ENCODE assay signal across 19 cellular contexts in genomic region chr3:140424211-140424610, GRCh38.
A peak's percentile ranks its signal among the peaks of the same experiment; 100 is the strongest.
DNase-seq lines count a peak whose midpoint lies in the region; ATAC-seq and TF ChIP-seq lines count a peak whose summit lies in the region.
"Had no signal": no experiment of that assay in that cellular context is flagged by ENCODE, and none has a peak within 500 bp of the region (broad histone marks: within the 10 kb centered on the region; RNA-seq: fewer than 3 reads in every experiment).

No MANE protein-coding gene starts in this region.

- no peak overlapping the region for H4K91ac ChIP-seq in neuronal stem cell (ENCODE audit: low read depth, low read length, poor library complexity)

- no peaks in the 10 kb centered on the region for H3K79me1 ChIP-seq in neuronal stem cell (ENCODE audit: low read depth, low read length)

- H3K4me2 ChIP-seq in neuronal stem cell (ENCODE audit: insufficient read depth, low read length, poor library complexity, severe bottlenecking): no peak overlapping the region

- peak overlapping the region; percentile 25 for H2BK12ac ChIP-seq in neuronal stem cell (ENCODE audit: low read length)

- H3K36me3 ChIP-seq in WERI-Rb-1 (no peaks in the 10 kb centered on the region), neuronal stem cell (replicated peaks in 1 of 2; ENCODE audit: control insufficient read depth in 2 of 2, insufficient read depth in 2 of 2, low read length in 2 of 2) (no peaks in the 10 kb centered on the region)
- H3K36me3 ChIP-seq: ascending aorta, sigmoid colon had no signal

- no peak for ATAC-seq in GM18511 (IDR thresholded peaks at IDR 0.05; ENCODE audit: unreplicated experiment)
- ATAC-seq: HCT116, natural killer cell had no signal

- no peak overlapping the region for H3K23ac ChIP-seq in neuronal stem cell (ENCODE audit: low read depth, low read length, poor library complexity)

- no peak overlapping the region for H2BK15ac ChIP-seq in neuronal stem cell (ENCODE audit: low read length)

- no peak overlapping the region for H2BK120ac ChIP-seq in neuronal stem cell (ENCODE audit: low read depth, low read length)

- H3K14ac ChIP-seq in neuronal stem cell (ENCODE audit: low read length): no peak overlapping the region

- H2BK5ac ChIP-seq in neuronal stem cell (ENCODE audit: low read length): no peak overlapping the region

- H3K9ac ChIP-seq in neuronal stem cell (ENCODE audit: low read depth, low read length, poor library complexity): no peak overlapping the region
- H3K9ac ChIP-seq: parathyroid adenoma had no signal

- H3K18ac ChIP-seq in neuronal stem cell (ENCODE audit: low read length): peak overlapping the region; percentile 15

- no peak overlapping the region for H4K8ac ChIP-seq in neuronal stem cell (ENCODE audit: low read depth, low read length)

- no peaks in the 10 kb centered on the region for H3K9me3 ChIP-seq in WERI-Rb-1 (ENCODE audit: severe bottlenecking)
- H3K9me3 ChIP-seq in neuronal stem cell (replicated peaks in 1 of 2; ENCODE audit: control insufficient read depth in 2 of 2, insufficient read depth in 1 of 2, low read depth in 1 of 2, low read length in 2 of 2): no peaks in the 10 kb centered on the region
- H3K9me3 ChIP-seq: ascending aorta, sigmoid colon had no signal

- no peak for TF ChIP-seq CTCF in WERI-Rb-1 (IDR thresholded peaks at IDR 0.05; ENCODE audit: low read depth, low read length)
- TF ChIP-seq CTCF in fibroblast of mammary gland (conservative IDR thresholded peaks at IDR 0.05; ENCODE audit: control insufficient read depth, insufficient read depth, low read depth, low read length): no peak

- no peak overlapping the region for H2AFZ ChIP-seq in neuronal stem cell (ENCODE audit: low read length)
- H2AFZ ChIP-seq: parathyroid adenoma had no signal

- no peak overlapping the region for H2AK5ac ChIP-seq in neuronal stem cell (ENCODE audit: low read depth, low read length)

- H3K27me3 ChIP-seq in WERI-Rb-1 (ENCODE audit: insufficient read depth, low read depth, severe bottlenecking) (no peaks in the 10 kb centered on the region), neuronal stem cell (ENCODE audit: control insufficient read depth in 3 of 3, insufficient read depth in 3 of 3, low read depth in 1 of 3, low read length in 3 of 3) (no peaks in the 10 kb centered on the region)
- H3K27me3 ChIP-seq: ascending aorta, sigmoid colon had no signal

- DNase-seq in EH (ENCODE audit: low read depth) (peak; percentile 23), WERI-Rb-1 (no peak), fibroblast of mammary gland (ENCODE audit: low read depth) (peak; percentile 35), neuronal stem cell (ENCODE audit: low spot score) (no peak), HuH-7.5 (ENCODE audit: low spot score) (no peak), DMS 273 (lab: John Stamatoyannopoulos, UW; ENCODE audit: unreplicated experiment) (no peak)
- DNase-seq: CD4-positive, CD25-positive, alpha-beta regulatory T cell; DMS 273 treated with DMSO at 0.1 percent for 48 hours; natural killer cell; NCI-H187 treated with DMSO at 0.1 percent for 48 hours; NCI-H2227 treated with DMSO at 0.1 percent for 48 hours; NCI-H774; SHP77 treated with DMSO at 0.1 percent for 48 hours; sigmoid colon; substantia nigra had no signal

- WGBS in neuronal stem cell (ENCODE audit: extremely low coverage in 2 of 2, insufficient read length in 2 of 2, insufficient replicate concordance in 1 of 2), 2 donors: no CpG with 5 or more reads among the region's 1 CpG

- H3K4me1 ChIP-seq in neuronal stem cell (ENCODE audit: control insufficient read depth in 2 of 2, insufficient read depth in 1 of 2, low read depth in 1 of 2, low read length in 2 of 2): peaks cover 0 to 20% of the 10 kb centered on the region in 2 donors
- H3K4me1 ChIP-seq: ascending aorta had no signal

- H3K4me3 ChIP-seq in WERI-Rb-1 (ENCODE audit: low read depth, low read length) (no peak overlapping the region), fibroblast of mammary gland (ENCODE audit: control insufficient read depth, low read depth, low read length) (no peak overlapping the region), neuronal stem cell (ENCODE audit: low read length in 2 of 2) (no peak overlapping the region)
- H3K4me3 ChIP-seq: ascending aorta, sigmoid colon had no signal

- peak overlapping the region; percentile 33; the same call in 1 of the 2 replicates for H3K27ac ChIP-seq in WERI-Rb-1
- H3K27ac ChIP-seq in neuronal stem cell (replicated peaks; ENCODE audit: low read length): peak overlapping the region; percentile 22
- H3K27ac ChIP-seq: ascending aorta, parathyroid adenoma, sigmoid colon had no signal

- H3K4ac ChIP-seq in neuronal stem cell (ENCODE audit: low read length): no peak overlapping the region

Comparison
In these comparisons a context has a peak if more than half of its experiments do, and no peak if none do; other contexts are left out.
1. DNase-seq: peak in EH (single experiment) and fibroblast of mammary gland (single experiment); none in WERI-Rb-1 (single experiment), neuronal stem cell (single experiment), HuH-7.5 (single experiment) and DMS 273 (single experiment).